1 cellular context compared by ENCODE assay signal in the genomic region with DNA sequence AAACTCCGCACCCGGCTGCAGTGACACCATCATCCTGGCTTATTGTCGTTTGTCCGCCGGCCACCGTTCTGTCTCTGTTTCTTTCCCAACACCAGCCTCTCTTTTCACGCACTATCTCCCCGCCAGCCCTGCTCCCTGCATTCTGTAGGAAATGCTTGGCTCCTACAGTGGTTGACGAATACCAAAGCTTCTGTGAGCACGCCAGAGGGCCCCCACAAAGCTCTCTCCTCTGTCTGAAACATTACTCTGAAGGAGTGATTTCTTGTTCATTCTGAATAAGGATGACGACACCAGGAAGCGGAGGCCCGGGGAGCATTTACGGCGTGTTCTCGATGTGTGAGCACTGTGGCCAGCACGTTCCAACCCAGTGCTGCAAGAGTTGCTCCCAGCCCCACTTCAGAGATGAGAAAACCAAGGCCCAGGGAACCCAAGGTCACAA.
TF ChIP-seq lines count a peak whose summit lies in the region.

No MANE protein-coding gene starts in this region.

TF ChIP-seq in GM23338, 12 proteins besides CTCF, POLR2A, EP300 and RAD21 (continued from another document):
- TF ChIP-seq ZNF462 (CRISPR knock-in tag; IDR thresholded peaks at IDR 0.05) (no peak), POLR2AphosphoS5 (IDR thresholded peaks at IDR 0.05; ENCODE audit: low read depth) (no peak)
- TF ChIP-seq, protein P1, sequence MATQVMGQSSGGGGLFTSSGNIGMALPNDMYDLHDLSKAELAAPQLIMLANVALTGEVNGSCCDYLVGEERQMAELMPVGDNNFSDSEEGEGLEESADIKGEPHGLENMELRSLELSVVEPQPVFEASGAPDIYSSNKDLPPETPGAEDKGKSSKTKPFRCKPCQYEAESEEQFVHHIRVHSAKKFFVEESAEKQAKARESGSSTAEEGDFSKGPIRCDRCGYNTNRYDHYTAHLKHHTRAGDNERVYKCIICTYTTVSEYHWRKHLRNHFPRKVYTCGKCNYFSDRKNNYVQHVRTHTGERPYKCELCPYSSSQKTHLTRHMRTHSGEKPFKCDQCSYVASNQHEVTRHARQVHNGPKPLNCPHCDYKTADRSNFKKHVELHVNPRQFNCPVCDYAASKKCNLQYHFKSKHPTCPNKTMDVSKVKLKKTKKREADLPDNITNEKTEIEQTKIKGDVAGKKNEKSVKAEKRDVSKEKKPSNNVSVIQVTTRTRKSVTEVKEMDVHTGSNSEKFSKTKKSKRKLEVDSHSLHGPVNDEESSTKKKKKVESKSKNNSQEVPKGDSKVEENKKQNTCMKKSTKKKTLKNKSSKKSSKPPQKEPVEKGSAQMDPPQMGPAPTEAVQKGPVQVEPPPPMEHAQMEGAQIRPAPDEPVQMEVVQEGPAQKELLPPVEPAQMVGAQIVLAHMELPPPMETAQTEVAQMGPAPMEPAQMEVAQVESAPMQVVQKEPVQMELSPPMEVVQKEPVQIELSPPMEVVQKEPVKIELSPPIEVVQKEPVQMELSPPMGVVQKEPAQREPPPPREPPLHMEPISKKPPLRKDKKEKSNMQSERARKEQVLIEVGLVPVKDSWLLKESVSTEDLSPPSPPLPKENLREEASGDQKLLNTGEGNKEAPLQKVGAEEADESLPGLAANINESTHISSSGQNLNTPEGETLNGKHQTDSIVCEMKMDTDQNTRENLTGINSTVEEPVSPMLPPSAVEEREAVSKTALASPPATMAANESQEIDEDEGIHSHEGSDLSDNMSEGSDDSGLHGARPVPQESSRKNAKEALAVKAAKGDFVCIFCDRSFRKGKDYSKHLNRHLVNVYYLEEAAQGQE (IDR thresholded peaks at IDR 0.05; ENCODE audit: unreplicated experiment) = no peak
